9 cellular contexts compared by ENCODE assay signal in the genomic region with DNA sequence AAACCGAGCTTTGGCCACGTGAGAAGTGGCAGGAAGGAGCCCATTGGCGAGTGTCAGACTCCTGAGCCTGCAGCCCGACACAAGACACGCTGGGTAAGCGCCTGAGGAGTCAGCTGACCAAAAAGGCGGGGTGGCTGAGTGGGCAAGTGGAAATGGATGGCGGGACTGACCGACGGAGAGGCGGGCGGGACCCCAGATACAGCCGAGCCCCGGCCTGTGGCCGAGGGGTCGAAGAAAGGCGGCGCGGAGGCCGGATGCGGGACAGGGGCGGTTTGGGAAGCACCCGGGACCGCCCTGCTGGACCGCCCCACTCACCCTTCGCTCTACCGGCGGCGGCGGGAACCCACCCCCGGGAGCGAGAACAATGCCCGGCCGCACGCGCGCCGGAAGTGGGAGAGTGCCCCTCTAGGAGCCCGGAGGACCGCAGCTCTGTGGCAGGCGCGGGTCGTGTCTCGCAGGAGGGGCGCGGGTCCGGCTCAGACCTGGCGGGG. TPM values are rescaled to one million over a fixed set of nuclear protein-coding genes. Genes with fewer than 3 reads are reported as not detected.
A peak's percentile ranks its signal among the peaks of the same experiment; 100 is the strongest.
DNase-seq lines count a peak whose midpoint lies in the region; ATAC-seq and TF ChIP-seq lines count a peak whose summit lies in the region.
"Had no signal": no experiment of that assay in that cellular context is flagged by ENCODE, and none has a peak within 500 bp of the region (broad histone marks: within the 10 kb centered on the region; RNA-seq: fewer than 3 reads in every experiment).

No MANE protein-coding gene starts in this region.

- peak overlapping the region; percentile 7 for H3K9ac ChIP-seq in fibroblast of lung (ENCODE audit: insufficient read depth, low read length)

- no peaks in the 10 kb centered on the region for H3K79me2 ChIP-seq in fibroblast of lung (ENCODE audit: control insufficient read depth, insufficient read depth, low read length)

- H3K4me1 Mint-ChIP-seq in activated T-cell treated with anti-CD3 and anti-CD28 coated beads, Interleukin-2, amount 50 U/mL, for 72 hours (ENCODE audit: low read depth): peaks cover 16% of the 10 kb centered on the region
- H3K4me1 Mint-ChIP-seq: nephron had no signal

- H3K9me3 Mint-ChIP-seq in activated T-cell treated with anti-CD3 and anti-CD28 coated beads, Interleukin-2, amount 50 U/mL, for 72 hours: peaks cover 13 to 19% of the 10 kb centered on the region in 2 donors

- H3K36me3 ChIP-seq in fibroblast of lung (ENCODE audit: control insufficient read depth, insufficient read depth, low read length) (peaks cover 1% of the 10 kb centered on the region), suprapubic skin (peaks cover 17% of the 10 kb centered on the region)

- TF ChIP-seq CTCF in fibroblast of lung (conservative IDR thresholded peaks at IDR 0.05 in 1 of 2, IDR thresholded peaks at IDR 0.05 in 1 of 2; ENCODE audit: low read depth in 1 of 2, low read length in 2 of 2) (no peak), suprapubic skin (IDR thresholded peaks at IDR 0.05) (no peak)

- H3K27ac ChIP-seq in fibroblast of lung (ENCODE audit: insufficient read depth, low read length) (peak overlapping the region; percentile 16), suprapubic skin (peak overlapping the region; percentile 71)

- H3K4me3 Mint-ChIP-seq in activated T-cell treated with anti-CD3 and anti-CD28 coated beads, Interleukin-2, amount 50 U/mL, for 72 hours: peak overlapping the region; percentile 87 to 90
- H3K4me3 Mint-ChIP-seq: nephron had no signal

- no peaks in the 10 kb centered on the region for H4K20me1 ChIP-seq in fibroblast of lung (ENCODE audit: control insufficient read depth, extremely low read depth, insufficient read depth, low read length)

- TF ChIP-seq POLR2A in suprapubic skin (IDR thresholded peaks at IDR 0.05): peak in 1 of 2 donors; percentile 31

- H3K4me2 ChIP-seq in fibroblast of lung (ENCODE audit: extremely low read depth, insufficient read depth, low read length): peak overlapping the region; percentile 75

- peaks cover 18 to 27% of the 10 kb centered on the region in 2 donors for H3K36me3 Mint-ChIP-seq in activated T-cell treated with anti-CD3 and anti-CD28 coated beads, Interleukin-2, amount 50 U/mL, for 72 hours (ENCODE audit: insufficient read depth in 2 of 2)

- H3K27ac Mint-ChIP-seq in activated T-cell treated with anti-CD3 and anti-CD28 coated beads, Interleukin-2, amount 50 U/mL, for 72 hours: peak overlapping the region; percentile 89
- H3K27ac Mint-ChIP-seq: nephron had no signal

- TF ChIP-seq EP300 in suprapubic skin (IDR thresholded peaks at IDR 0.05): no peak

- no peaks in the 10 kb centered on the region for H3K4me1 ChIP-seq in fibroblast of lung (ENCODE audit: control insufficient read depth, extremely low read depth, insufficient read depth, low read length)
- peaks cover 10% of the 10 kb centered on the region for H3K4me1 ChIP-seq in suprapubic skin

- H3K9me3 ChIP-seq in fibroblast of lung (ENCODE audit: control insufficient read depth, insufficient read depth, low read depth, low read length) (no peaks in the 10 kb centered on the region), suprapubic skin (no peaks in the 10 kb centered on the region)

- peak overlapping the region; percentile 10 for H2AFZ ChIP-seq in fibroblast of lung (ENCODE audit: low read length)

- H3K27me3 ChIP-seq in fibroblast of lung (ENCODE audit: control insufficient read depth, insufficient read depth, low read length): no peaks in the 10 kb centered on the region
- H3K27me3 ChIP-seq in suprapubic skin: no peaks in the 10 kb centered on the region

- H3K4me3 ChIP-seq in fibroblast of lung (replicated peaks in 1 of 4; ENCODE audit: control extremely low read depth in 1 of 4, insufficient read depth in 1 of 4, low read depth in 3 of 4, low read length in 4 of 4) (peak overlapping the region; percentile 9 to 54 (median 30)), suprapubic skin (peak overlapping the region; percentile 70)

- WGBS in suprapubic skin: 16% methylated on average over 22 of the region's 48 CpGs

- no peaks in the 10 kb centered on the region for H3K27me3 Mint-ChIP-seq in activated T-cell treated with anti-CD3 and anti-CD28 coated beads, Interleukin-2, amount 50 U/mL, for 72 hours (ENCODE audit: low read depth)

- ATAC-seq in GM21390 (IDR thresholded peaks at IDR 0.05; ENCODE audit: unreplicated experiment): peak; percentile 70
- ATAC-seq in activated T-cell treated with anti-CD3 and anti-CD28 coated beads, Interleukin-2, amount 50 U/mL, for 72 hours (replicated peaks in 1 of 2): peak; percentile 86 to 90

- peak; percentile 53 for DNase-seq in AG20443 (ENCODE audit: low spot score)
- DNase-seq in NCI-H2227 (lab: John Stamatoyannopoulos, UW; ENCODE audit: unreplicated experiment): peak; percentile 94
- peak; percentile 67 to 77 for DNase-seq in activated T-cell treated with anti-CD3 and anti-CD28 coated beads, Interleukin-2, amount 50 U/mL, for 72 hours
- peak; percentile 69 to 74 for DNase-seq in fibroblast of lung (ENCODE audit: low read depth in 2 of 2)
- peak in 55 of 56 donors; percentile 30 to 91 (median 78) for DNase-seq in nucleus accumbens (lab: John Stamatoyannopoulos, UW)
- peak; percentile 87 to 91 for DNase-seq in suprapubic skin (ENCODE audit: low spot score in 2 of 2)
- no peak for DNase-seq in NCI-H1048 (lab: John Stamatoyannopoulos, UW)

RNA-seq across cellular contexts. Expression of gene ZSCAN30, which starts 22.8 kb away (rescaled TPM):
- total RNA-seq in activated T-cell treated with anti-CD3 and anti-CD28 coated beads, Interleukin-2, amount 50 U/mL, for 72 hours: 10 to 100 TPM; 47.2 to 49.6 TPM
- total RNA-seq in fibroblast of lung (13.4 and 29.2 TPM in 2 replicates), suprapubic skin (10 to 100 TPM in 2 of 4 donors, 1 to 10 TPM in 2; 9.6 to 25.2 (median 10.7) TPM)
- 10.2 and 12.9 TPM in 2 replicates for polyA plus RNA-seq in fibroblast of lung
- polyA plus RNA-seq in fibroblast of lung (2012): 9.0 and 11.9 TPM in 2 replicates
- 6.4 and 12.4 TPM in 2 replicates for polyA minus RNA-seq in fibroblast of lung (ENCODE audit: low replicate concordance)

RNA-seq across cellular contexts. Expression of gene ZNF397, which starts 26.4 kb away (rescaled TPM):
- 10 to 100 TPM; 18.6 to 22.4 TPM for total RNA-seq in activated T-cell treated with anti-CD3 and anti-CD28 coated beads, Interleukin-2, amount 50 U/mL, for 72 hours
- total RNA-seq in fibroblast of lung: 19.5 and 23.8 TPM in 2 replicates
- 7.0 and 7.8 TPM in 2 replicates for polyA plus RNA-seq in fibroblast of lung
- polyA plus RNA-seq in fibroblast of lung (2012): 8.7 and 8.9 TPM in 2 replicates
- polyA minus RNA-seq in fibroblast of lung (ENCODE audit: low replicate concordance): 0.82 and 10.6 TPM in 2 replicates
- total RNA-seq in suprapubic skin: 10 to 100 TPM; 13.2 to 41.0 (median 17.3) TPM
